Comparison of ENCODE assay signal across 1 cellular context in the genomic region with DNA sequence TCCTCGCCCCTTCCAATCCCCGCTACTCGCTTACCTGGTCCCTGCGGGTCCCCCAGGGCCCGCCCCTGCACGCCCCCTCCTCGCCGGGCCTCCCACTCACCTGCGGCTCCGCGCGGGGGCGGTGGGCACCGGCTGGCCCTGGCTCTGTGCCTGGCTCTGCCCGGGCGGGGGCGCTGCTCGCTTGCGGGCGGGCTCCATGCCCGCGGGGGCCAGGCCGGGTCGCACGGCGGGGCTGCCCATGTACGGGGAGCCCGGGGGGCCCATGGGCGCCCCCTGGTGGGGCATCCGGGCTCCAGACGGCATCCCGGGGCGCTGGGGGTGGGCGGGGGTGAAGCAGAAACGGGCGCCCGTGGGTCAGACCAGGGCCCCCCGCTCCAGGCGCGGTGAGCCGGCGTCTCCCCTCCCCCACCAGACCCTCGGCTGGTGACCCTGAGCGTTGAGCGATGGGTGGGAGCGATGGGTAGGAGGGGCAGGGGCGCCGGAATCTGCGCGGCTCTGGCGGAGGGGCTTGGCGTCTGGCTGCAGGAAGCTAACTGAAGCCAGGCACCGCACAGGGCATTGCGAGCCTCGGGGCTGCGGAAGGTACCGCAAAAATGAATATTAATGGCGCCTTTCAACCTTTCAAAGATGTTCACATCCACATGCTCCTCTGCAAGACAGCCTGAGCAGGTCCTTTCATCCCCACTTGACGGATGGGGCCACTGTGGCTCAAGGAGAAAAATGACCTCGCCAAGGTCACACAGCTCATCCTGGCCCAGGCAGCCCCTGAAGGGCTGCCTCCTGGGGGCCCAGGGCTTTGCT.
TF ChIP-seq lines count a peak whose summit lies in the region.

No MANE protein-coding gene starts in this region.

TF ChIP-seq in H1, 55 proteins besides CTCF, POLR2A, EP300 and RAD21:
- TF ChIP-seq NRF1 (IDR thresholded peaks at IDR 0.05; ENCODE audit: low read depth, low read length) (no peak), KDM4A (IDR thresholded peaks at IDR 0.05; ENCODE audit: low read depth, low read length, severe bottlenecking) (peak; percentile 77), EGR1 (IDR thresholded peaks at IDR 0.05; ENCODE audit: borderline replicate concordance, low read depth, low read length) (peak; percentile 88), SRF (IDR thresholded peaks at IDR 0.05; ENCODE audit: low read depth, low read length) (0 out of 2 replicates have a peak, but pooled peaks have one; percentile 35), TAF7 (optimal IDR thresholded peaks at IDR 0.05; ENCODE audit: borderline replicate concordance, low read depth, low read length) (peak; percentile 54), SP1 (IDR thresholded peaks at IDR 0.05; ENCODE audit: low read depth, low read length) (no peak), BCL11A (IDR thresholded peaks at IDR 0.05; ENCODE audit: low read depth in 2 of 2, low read length in 2 of 2) (no peak), KDM1A (IDR thresholded peaks at IDR 0.05; ENCODE audit: borderline replicate concordance, low read length) (peak; percentile 82; the same call in 1 of the 2 replicates)
